Comparison of ENCODE assay signal across 9 cellular contexts in genomic region chr15:41585140-41586047, GRCh38. TPM values are rescaled to one million over a fixed set of nuclear protein-coding genes. Genes with fewer than 3 reads are reported as not detected.
A peak's percentile ranks its signal among the peaks of the same experiment; 100 is the strongest.
DNase-seq lines count a peak whose midpoint lies in the region; ATAC-seq and TF ChIP-seq lines count a peak whose summit lies in the region.
"Had no signal": no experiment of that assay in that cellular context is flagged by ENCODE, and none has a peak within 500 bp of the region (broad histone marks: within the 10 kb centered on the region; RNA-seq: fewer than 3 reads in every experiment).

No MANE protein-coding gene starts in this region.

- no peak overlapping the region for H3K27ac Mint-ChIP-seq in activated naive CD8-positive, alpha-beta T cell treated with anti-CD3 and anti-CD28 coated beads, Interleukin-2, amount 10 ng/mL, durations not matched to agents 7 days and 5 days

- intact Hi-C loops in left ventricle myocardium inferior (cut with micrococcal nuclease) = no loop called here
- intact Hi-C loops in posterior cingulate gyrus (cut with DNase I) = loop anchor here (1.0 kb wide), 1 partner anchor 28 kb away; no protein-coding TSS in a partner anchor

- in situ Hi-C loops in Caki2 (cut with HindIII; ENCODE audit: low pct_unique_long_range_greater_than_20kb, low sequenced_read_pairs) = no loop called here

- peak; percentile 65 for ATAC-seq in activated naive CD8-positive, alpha-beta T cell treated with anti-CD3 and anti-CD28 coated beads, Interleukin-2, amount 10 ng/mL, durations not matched to agents 7 days and 5 days (ENCODE audit: low read depth)
- no peak for ATAC-seq in HG03175 (IDR thresholded peaks at IDR 0.05; ENCODE audit: unreplicated experiment)

- peak overlapping the region; percentile 64 for H3K27ac ChIP-seq in left ventricle myocardium inferior (replicated peaks)
- H3K27ac ChIP-seq: KMS-11 had no signal

- H3K36me3 Mint-ChIP-seq in activated naive CD8-positive, alpha-beta T cell treated with anti-CD3 and anti-CD28 coated beads, Interleukin-2, amount 10 ng/mL, durations not matched to agents 7 days and 5 days = no peaks in the 10 kb centered on the region

- TF ChIP-seq CTCF in left ventricle myocardium inferior (IDR thresholded peaks at IDR 0.05; ENCODE audit: borderline replicate concordance) = peak; percentile 62

- H3K9me3 Mint-ChIP-seq in activated naive CD8-positive, alpha-beta T cell treated with anti-CD3 and anti-CD28 coated beads, Interleukin-2, amount 10 ng/mL, durations not matched to agents 7 days and 5 days = no peaks in the 10 kb centered on the region

- peaks cover 8% of the 10 kb centered on the region for H3K4me1 Mint-ChIP-seq in activated naive CD8-positive, alpha-beta T cell treated with anti-CD3 and anti-CD28 coated beads, Interleukin-2, amount 10 ng/mL, durations not matched to agents 7 days and 5 days

- H3K4me3 ChIP-seq in left ventricle myocardium inferior = peak overlapping the region; percentile 68

- H3K36me3 ChIP-seq in left ventricle myocardium inferior = no peaks in the 10 kb centered on the region

- DNase-seq in Caki2 (ENCODE audit: low read depth) = peak; percentile 13
- peak; percentile 7 for DNase-seq in OCI-M1 (lab: John Stamatoyannopoulos, UW)
- DNase-seq in activated naive CD8-positive, alpha-beta T cell treated with anti-CD3 and anti-CD28 coated beads, Interleukin-2, amount 10 ng/mL, durations not matched to agents 7 days and 5 days = no peak
- peak; percentile 52 for DNase-seq in left ventricle myocardium inferior
- DNase-seq in posterior cingulate gyrus = peak in 9 of 10 donors; percentile 25 to 93 (median 62)
- no peak for DNase-seq in GM19238 (ENCODE audit: insufficient read length, low spot score)
- no peak for DNase-seq in NCI-H2029 treated with DMSO at 0.1 percent for 48 hours (lab: John Stamatoyannopoulos, UW)

- peak overlapping the region; percentile 71 for H3K4me3 Mint-ChIP-seq in activated naive CD8-positive, alpha-beta T cell treated with anti-CD3 and anti-CD28 coated beads, Interleukin-2, amount 10 ng/mL, durations not matched to agents 7 days and 5 days

- no peaks in the 10 kb centered on the region for H3K27me3 ChIP-seq in left ventricle myocardium inferior (ENCODE audit: low read depth)

- H3K4me1 ChIP-seq in left ventricle myocardium inferior = peaks cover 13% of the 10 kb centered on the region

- H3K9me3 ChIP-seq in left ventricle myocardium inferior (replicated peaks) = no peaks in the 10 kb centered on the region

- POLR2A ChIA-PET in activated naive CD8-positive, alpha-beta T cell treated with anti-CD3 and anti-CD28 coated beads, Interleukin-2, amount 10 ng/mL, durations not matched to agents 7 days and 5 days (lab: Charles Lee) = interaction anchor here (0.6 to 0.7 kb wide), 2 partner anchors 25 to 42 kb away, joined by 3 to 4 read pairs; partner anchors contain the start of gene RPAP1

- H3K27me3 Mint-ChIP-seq in activated naive CD8-positive, alpha-beta T cell treated with anti-CD3 and anti-CD28 coated beads, Interleukin-2, amount 10 ng/mL, durations not matched to agents 7 days and 5 days = peaks cover 54% of the 10 kb centered on the region

RNA-seq across cellular contexts. Expression of gene TYRO3, which starts 26.4 kb away (rescaled TPM):
- 16.5 and 20.2 TPM in 2 replicates for total RNA-seq in Caki2 (2014; rRNA removed; shearing (Covaris generic); ENCODE audit: low replicate concordance)
- total RNA-seq in activated naive CD8-positive, alpha-beta T cell treated with anti-CD3 and anti-CD28 coated beads, Interleukin-2, amount 10 ng/mL, durations not matched to agents 7 days and 5 days = under 1 TPM; 0.22 to 0.28 TPM
- total RNA-seq in left ventricle myocardium inferior = 3.3 TPM

RNA-seq across cellular contexts. Expression of gene RPAP1, which starts 41.3 kb away (rescaled TPM):
- 9.3 and 24.2 TPM in 2 replicates for total RNA-seq in Caki2 (2014; rRNA removed; shearing (Covaris generic); ENCODE audit: low replicate concordance)
- 10 to 100 TPM; 40.2 to 42.4 TPM for total RNA-seq in activated naive CD8-positive, alpha-beta T cell treated with anti-CD3 and anti-CD28 coated beads, Interleukin-2, amount 10 ng/mL, durations not matched to agents 7 days and 5 days
- total RNA-seq in left ventricle myocardium inferior = 25.6 TPM

Comparison
In these comparisons a context has a peak if more than half of its experiments do, and no peak if none do; other contexts are left out.
1. DNase-seq: peak in Caki2 (single experiment), OCI-M1 (single experiment), left ventricle myocardium inferior (single experiment) and posterior cingulate gyrus (9 of 10); none in activated naive CD8-positive, alpha-beta T cell treated with anti-CD3 and anti-CD28 coated beads, Interleukin-2, amount 10 ng/mL, durations not matched to agents 7 days and 5 days (single experiment), GM19238 (single experiment) and NCI-H2029 treated with DMSO at 0.1 percent for 48 hours (single experiment).